Comparison of ENCODE assay signal across 16 cellular contexts in the genomic region with DNA sequence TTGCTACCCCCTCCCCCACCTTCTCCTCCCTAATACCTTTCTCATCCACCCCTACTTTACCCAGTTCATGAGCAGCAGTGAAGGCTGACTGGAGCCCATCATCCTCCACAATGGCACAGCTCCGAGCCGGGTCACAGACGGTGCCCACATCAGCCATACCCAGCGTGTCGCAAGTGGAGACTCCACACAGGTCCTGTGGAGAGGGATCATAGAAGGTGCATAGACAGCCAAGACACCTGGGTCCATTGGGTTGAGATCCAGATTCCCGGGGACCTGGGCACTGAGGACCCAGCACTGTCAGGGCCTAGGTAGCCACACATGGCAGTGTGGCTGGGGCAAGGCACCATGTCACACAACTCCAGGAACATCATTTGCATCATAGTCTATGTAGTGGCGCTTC. TPM values are rescaled to one million over a fixed set of nuclear protein-coding genes. Genes with fewer than 3 reads are reported as not detected.
DNase-seq lines count a peak whose midpoint lies in the region; TF ChIP-seq lines count a peak whose summit lies in the region.
"Had no signal": no experiment of that assay in that cellular context is flagged by ENCODE, and none has a peak within 500 bp of the region (broad histone marks: within the 10 kb centered on the region; RNA-seq: fewer than 3 reads in every experiment).

No MANE protein-coding gene starts in this region.

- CTCF ChIA-PET in HEK293T (lab: Yijun Ruan, JAX) = no interaction called here

- H3K36me3 ChIP-seq in mucosa of stomach (ENCODE audit: control insufficient read depth, insufficient read depth, low read length) (no peaks in the 10 kb centered on the region), stomach (peaks cover 0 to 28% (median 16%) of the 10 kb centered on the region in 4 donors)

- H3K27me3 ChIP-seq in mucosa of stomach (ENCODE audit: control insufficient read depth, insufficient read depth, low read length) (peaks cover 6% of the 10 kb centered on the region), stomach (peaks cover 0 to 8% (median 0%) of the 10 kb centered on the region in 3 donors)
- H3K27me3 ChIP-seq: upper lobe of left lung had no signal

- 91 to 99% (median 98%) methylated on average over 7 of the region's 7 CpGs for WGBS in stomach, 5 donors

- intact Hi-C loops in stomach (cut with DNase I; ENCODE audit: low total_unique reads) = no loop called here

- no peak for TF ChIP-seq EP300 in stomach (IDR thresholded peaks at IDR 0.05)

- peak overlapping the region; percentile 18 for H3K9ac ChIP-seq in mucosa of stomach (ENCODE audit: low read length)

- POLR2A ChIA-PET in HEK293T (lab: Yijun Ruan, JAX) = no interaction called here

- H3K4me1 ChIP-seq in mucosa of stomach (ENCODE audit: control insufficient read depth, insufficient read depth, low read length) = peaks cover 28% of the 10 kb centered on the region
- H3K4me1 ChIP-seq in stomach = peaks cover 14 to 93% (median 61%) of the 10 kb centered on the region in 4 donors

- peaks cover 53% of the 10 kb centered on the region for H3K4me1 Mint-ChIP-seq in HFFc6 (ENCODE audit: low read depth)

- H3K4me3 ChIP-seq in coronary artery (peak overlapping the region; percentile 75), mucosa of stomach (ENCODE audit: low read length) (no peak overlapping the region), stomach (peak overlapping the region in 3 of 4 donors; percentile 45 to 56 (median 55))

- DNase-seq in HFFc6 (no peak), coronary artery (ENCODE audit: low spot score) (no peak), stomach (no peak), dermis blood vessel endothelial cell (no peak), HEK293T (ENCODE audit: extremely low spot score) (no peak), NCI-H345 treated with DMSO at 0.1 percent for 48 hours (lab: John Stamatoyannopoulos, UW; ENCODE audit: unreplicated experiment) (no peak), LoVo (ENCODE audit: low spot score) (no peak)
- DNase-seq: activated effector memory CD4-positive, alpha-beta T cell treated with anti-CD3 and anti-CD28 coated beads, Interleukin-2, amount 50 U/mL, for 16 hours; DMS79 treated with DMSO at 0.1 percent for 48 hours; head of caudate nucleus; NCI-H2081 treated with DMSO at 0.1 percent for 48 hours; T1000 had no signal

- H3K4me3 Mint-ChIP-seq in HFFc6 = no peak overlapping the region; the same call in 1 of the 2 replicates

- H3K27ac Mint-ChIP-seq in HFFc6 = peak overlapping the region; percentile 86

- no peaks in the 10 kb centered on the region for H3K36me3 Mint-ChIP-seq in HFFc6 (ENCODE audit: low read depth)

- H3K9me3 Mint-ChIP-seq in HFFc6 = no peaks in the 10 kb centered on the region

- H3K27ac ChIP-seq in coronary artery = peak overlapping the region in 1 of 2 donors; percentile 98
- H3K27ac ChIP-seq in stomach = peak overlapping the region in 3 of 5 donors; percentile 95 to 98 (median 96)

- H3K27me3 Mint-ChIP-seq in HFFc6 (ENCODE audit: insufficient read depth) = peaks cover 5% of the 10 kb centered on the region; the same call in 1 of the 2 replicates

- H3K9me3 ChIP-seq in mucosa of stomach (ENCODE audit: control insufficient read depth, low read length) (no peaks in the 10 kb centered on the region), stomach (no peaks in the 10 kb centered on the region)
- H3K9me3 ChIP-seq: upper lobe of left lung had no signal

- no peak for TF ChIP-seq POLR2A in stomach (IDR thresholded peaks at IDR 0.05)

- TF ChIP-seq CTCF in HFFc6 (IDR thresholded peaks at IDR 0.05) (no peak), coronary artery (IDR thresholded peaks at IDR 0.05) (no peak), stomach (IDR thresholded peaks at IDR 0.05) (no peak)

TF ChIP-seq in HEK293T, 16 proteins besides CTCF, POLR2A, EP300 and RAD21:
- TF ChIP-seq BHLHE40 (IDR thresholded peaks at IDR 0.05; ENCODE audit: borderline replicate concordance) (no peak), TARDBP (IDR thresholded peaks at IDR 0.05) (no peak), ARNT (IDR thresholded peaks at IDR 0.05) (no peak), HDGF (IDR thresholded peaks at IDR 0.05; ENCODE audit: borderline replicate concordance) (no peak)
TF ChIP-seq in HEK293T: peak in this region for 0.

RNA-seq across cellular contexts. Expression of a gene that starts 2.7 kb away (rescaled TPM):
- total RNA-seq in HFFc6 (2021; fragmentation: NEBNext Ultra II Directional; extraction: Animal tissue kit (Norgen Biotek cat#: 25700)) = 1 to 10 TPM; 3.4 to 8.3 (median 6.5) TPM
- 10 to 100 TPM in 2 of 5 donors, 1 to 10 TPM in 2, under 1 TPM in 1; 0.89 to 20.6 (median 2.8) TPM for total RNA-seq in stomach
- 1 to 10 TPM; 1.1 to 4.2 (median 1.4) TPM for polyA plus RNA-seq in stomach
- total RNA-seq in dermis blood vessel endothelial cell = 19.7 and 38.9 TPM in 2 replicates
- total RNA-seq: MCF 10A had no signal

RNA-seq across cellular contexts. Expression of a gene that starts 6.1 kb away (rescaled TPM):
- total RNA-seq in HFFc6 (2021; fragmentation: NEBNext Ultra II Directional; extraction: Animal tissue kit (Norgen Biotek cat#: 25700)) = 10 to 100 TPM; 81.5 to 90.8 (median 85.8) TPM
- total RNA-seq in stomach (100 to 1,000 TPM in 2 of 5 donors, 10 to 100 TPM in 2, 1 to 10 TPM in 1; 9.9 to 165 (median 85.7) TPM), dermis blood vessel endothelial cell (154 and 208 TPM in 2 replicates)
- 10 to 100 TPM; 55.6 to 83.4 (median 81.9) TPM for polyA plus RNA-seq in stomach

RNA-seq across cellular contexts. Expression of a gene that starts 18.8 kb away (rescaled TPM):
- 10 to 100 TPM; 31.0 to 38.2 (median 35.4) TPM for total RNA-seq in HFFc6 (2021; fragmentation: NEBNext Ultra II Directional; extraction: Animal tissue kit (Norgen Biotek cat#: 25700))
- 10 to 100 TPM; 12.2 to 25.8 (median 17.3) TPM for total RNA-seq in stomach
- polyA plus RNA-seq in stomach = 10 to 100 TPM; 17.5 to 21.7 (median 18.8) TPM
- total RNA-seq in dermis blood vessel endothelial cell = 24.8 and 44.1 TPM in 2 replicates

RNA-seq across cellular contexts. Expression of a gene that starts 19.0 kb away (rescaled TPM):
- 1 to 10 TPM in 1 of 6 experiments, under 1 TPM in 4, not detected in 1; 0.33 to 1.0 (median 0.53) TPM for total RNA-seq in HFFc6 (2021; fragmentation: NEBNext Ultra II Directional; extraction: Animal tissue kit (Norgen Biotek cat#: 25700))
- total RNA-seq in stomach (10 to 100 TPM in 2 of 5 donors, 1 to 10 TPM in 2, not detected in 1; 1.4 to 27.0 (median 7.4) TPM), dermis blood vessel endothelial cell (0.19 TPM in 1 of 2 replicates, not detected in the other)
- polyA plus RNA-seq in stomach = 100 to 1,000 TPM in 1 of 3 donors, 10 to 100 TPM in 2; 35.4 to 101 (median 50.6) TPM

RNA-seq across cellular contexts. Expression of a gene that starts 27.3 kb away (rescaled TPM):
- total RNA-seq in HFFc6 (2021; fragmentation: NEBNext Ultra II Directional; extraction: Animal tissue kit (Norgen Biotek cat#: 25700)) = not detected
- total RNA-seq in stomach (1 to 10 TPM in 1 of 5 donors, not detected in 4; 5.3 TPM), dermis blood vessel endothelial cell (not detected in 2 replicates)
- polyA plus RNA-seq in stomach = not detected
- total RNA-seq: MCF 10A had no signal
- polyA plus RNA-seq: BJ had no signal
